Comparison of ENCODE assay signal across 26 cellular contexts in the genomic region with DNA sequence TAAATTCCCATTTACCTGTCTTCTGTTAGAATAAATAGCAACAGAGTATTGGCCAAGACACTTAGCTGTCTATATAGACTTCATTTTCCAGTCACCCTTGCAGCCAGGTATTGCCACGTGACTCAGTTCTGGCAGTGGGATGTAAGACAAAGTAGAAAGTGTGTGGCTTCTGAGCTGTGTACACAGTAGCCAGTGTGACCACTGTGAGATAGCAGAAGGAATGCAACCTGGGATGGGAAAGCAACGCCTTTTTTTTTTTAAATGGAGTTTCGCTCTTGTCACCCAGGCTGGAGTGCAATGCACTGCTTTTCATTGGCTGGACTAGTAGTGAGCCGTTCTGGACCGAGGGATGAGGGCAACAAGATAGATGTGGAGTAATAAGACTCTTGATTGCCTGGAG.
"Had no signal": no experiment of that assay in that cellular context is flagged by ENCODE, and none has a peak within 500 bp of the region (broad histone marks: within the 10 kb centered on the region; RNA-seq: fewer than 3 reads in every experiment).

No MANE protein-coding gene starts in this region.

- H3K9ac ChIP-seq: parathyroid adenoma had no signal

- DNase-seq: cerebellar nuclear complex; colonic mucosa; effector memory CD4-positive, alpha-beta T cell; foreskin keratinocyte; heart left ventricle; left colon; left ventricle myocardium superior; lower lobe of right lung; naive thymus-derived CD8-positive, alpha-beta T cell; nephron progenitor cell; right cardiac atrium; sigmoid colon; stimulated activated CD4-positive, alpha-beta T cell treated with anti-CD3 and anti-CD28 coated beads, Interleukin-2, amount 100 ng/mL, for 24 hours; stimulated activated CD4-positive, alpha-beta T cell treated with anti-CD3 and anti-CD28 coated beads, Interleukin-4, amount 100 ng/mL, for 24 hours; stimulated activated naive CD4-positive, alpha-beta T cell treated with Interleukin-2 at 50 U/mL for 16 hours; transverse colon had no signal

- FAIRE-seq: endothelial cell of umbilical vein had no signal

- H3K4me2 ChIP-seq: hepatocyte had no signal

- H3K4me3 ChIP-seq: colonic mucosa, esophagus muscularis mucosa, gastroesophageal sphincter, heart left ventricle, hepatocyte, lower lobe of right lung, psoas muscle, sigmoid colon, transverse colon, vagina had no signal

- H3K9me3 Mint-ChIP-seq: dendritic cell treated with granulocyte-macrophage colony-stimulating factor and Interleukin-4, amounts not matched to agents 40 ng/mL and 50 ng/mL, for 4 days; naive thymus-derived CD8-positive, alpha-beta T cell; nephron progenitor cell; stimulated activated effector memory CD8-positive, alpha-beta T cell treated with anti-CD3 and anti-CD28 coated beads, Interleukin-12 subunit alpha, Interleukin-12 subunit beta, amount 100 ng/mL, for 72 hours had no signal

- H3K4me1 ChIP-seq: colonic mucosa, esophagus muscularis mucosa, foreskin keratinocyte, gastroesophageal sphincter, lower lobe of right lung, parathyroid adenoma, psoas muscle, sigmoid colon, transverse colon, vagina had no signal

- H2AFZ ChIP-seq: hepatocyte, parathyroid adenoma had no signal

- H3K27ac Mint-ChIP-seq: dendritic cell treated with granulocyte-macrophage colony-stimulating factor and Interleukin-4, amounts not matched to agents 40 ng/mL and 50 ng/mL, for 4 days; nephron progenitor cell; stimulated activated effector memory CD8-positive, alpha-beta T cell treated with anti-CD3 and anti-CD28 coated beads, Interleukin-12 subunit alpha, Interleukin-12 subunit beta, amount 100 ng/mL, for 72 hours had no signal

- H3K4me3 Mint-ChIP-seq: dendritic cell treated with granulocyte-macrophage colony-stimulating factor and Interleukin-4, amounts not matched to agents 40 ng/mL and 50 ng/mL, for 4 days; naive thymus-derived CD8-positive, alpha-beta T cell; nephron progenitor cell; stimulated activated effector memory CD8-positive, alpha-beta T cell treated with anti-CD3 and anti-CD28 coated beads, Interleukin-12 subunit alpha, Interleukin-12 subunit beta, amount 100 ng/mL, for 72 hours had no signal

- H3K27ac ChIP-seq: colonic mucosa, esophagus muscularis mucosa, foreskin keratinocyte, gastroesophageal sphincter, heart left ventricle, hepatocyte, lower lobe of right lung, neutrophil, parathyroid adenoma, psoas muscle, sigmoid colon, transverse colon, vagina had no signal

- H3K9me3 ChIP-seq: colonic mucosa, esophagus muscularis mucosa, gastroesophageal sphincter, heart left ventricle, lower lobe of right lung, neutrophil, psoas muscle, sigmoid colon, transverse colon, vagina had no signal

- H3K36me3 Mint-ChIP-seq: naive thymus-derived CD8-positive, alpha-beta T cell; stimulated activated effector memory CD8-positive, alpha-beta T cell treated with anti-CD3 and anti-CD28 coated beads, Interleukin-12 subunit alpha, Interleukin-12 subunit beta, amount 100 ng/mL, for 72 hours had no signal

- H3K4me1 Mint-ChIP-seq: naive thymus-derived CD8-positive, alpha-beta T cell; nephron progenitor cell; stimulated activated effector memory CD8-positive, alpha-beta T cell treated with anti-CD3 and anti-CD28 coated beads, Interleukin-12 subunit alpha, Interleukin-12 subunit beta, amount 100 ng/mL, for 72 hours had no signal

- H3K27me3 Mint-ChIP-seq: dendritic cell treated with granulocyte-macrophage colony-stimulating factor and Interleukin-4, amounts not matched to agents 40 ng/mL and 50 ng/mL, for 4 days; naive thymus-derived CD8-positive, alpha-beta T cell had no signal

- H3K79me2 ChIP-seq: hepatocyte, parathyroid adenoma had no signal

- H3K27me3 ChIP-seq: colonic mucosa, esophagus muscularis mucosa, foreskin keratinocyte, gastroesophageal sphincter, heart left ventricle, hepatocyte, neutrophil, sigmoid colon, transverse colon, vagina had no signal

- H3K36me3 ChIP-seq: colonic mucosa, neutrophil had no signal
